Comparison of ENCODE assay signal across 8 cellular contexts in the genomic region with DNA sequence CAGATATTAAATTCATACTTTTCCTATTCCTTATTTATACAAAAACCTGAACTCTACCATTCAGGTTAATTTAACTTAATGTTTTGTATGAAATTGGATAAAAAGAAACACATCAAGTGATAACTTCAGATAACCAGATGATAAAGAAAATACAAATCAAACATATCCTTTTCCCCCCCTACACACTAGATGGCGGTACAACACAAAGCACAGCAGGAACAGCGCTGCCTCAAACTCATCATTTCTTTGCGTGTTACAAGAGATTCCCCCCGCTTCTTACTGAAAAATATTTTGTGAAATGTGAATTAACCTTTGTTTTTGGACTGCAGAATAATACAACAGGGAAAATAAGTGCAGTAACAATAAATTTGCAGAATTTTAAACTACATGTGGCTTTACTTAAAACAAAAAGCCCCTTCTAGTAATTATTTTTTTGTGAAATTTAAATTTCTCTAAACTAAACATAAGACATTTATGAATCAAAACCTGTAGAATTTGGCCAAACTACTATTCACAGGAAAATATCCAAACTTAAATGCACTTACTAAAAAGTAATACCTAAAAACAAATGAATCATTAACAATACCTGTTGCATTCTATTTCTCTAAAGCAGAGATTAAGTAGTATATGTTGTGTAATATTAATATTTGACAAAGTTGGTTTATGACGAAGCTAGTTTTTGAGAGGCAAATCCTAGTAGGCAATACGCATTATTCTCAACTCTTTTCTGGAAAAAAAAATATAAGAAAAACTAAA.
DNase-seq lines count a peak whose midpoint lies in the region; ATAC-seq, FAIRE-seq and TF ChIP-seq lines count a peak whose summit lies in the region.

No MANE protein-coding gene starts in this region.

- H3K9me2 ChIP-seq in PC-3 (replicated peaks; ENCODE audit: low read length) = no peaks in the 10 kb centered on the region

- no peak overlapping the region for H3K27ac Mint-ChIP-seq in Caco-2 (ENCODE audit: unreplicated experiment)

- H4K20me1 ChIP-seq in PC-3 (ENCODE audit: low read length) = no peaks in the 10 kb centered on the region

- H3K4me1 ChIP-seq in Caco-2 (peaks cover 33% of the 10 kb centered on the region), PC-3 (ENCODE audit: insufficient read depth, low read length) (peaks cover 27% of the 10 kb centered on the region), adrenal gland (replicated peaks in 1 of 2) (peaks cover 0 to 9% of the 10 kb centered on the region in 2 donors)

- ATAC-seq in PC-3 = no peak
- no peak for ATAC-seq in GM18873 (IDR thresholded peaks at IDR 0.05; ENCODE audit: low FRiP score, unreplicated experiment)

- no peaks in the 10 kb centered on the region for H3K9me3 Mint-ChIP-seq in Caco-2 (ENCODE audit: unreplicated experiment)

- H3K36me3 Mint-ChIP-seq in Caco-2 (ENCODE audit: insufficient read depth, unreplicated experiment) = peaks cover 7% of the 10 kb centered on the region

- H3K36me3 ChIP-seq in Caco-2 (ENCODE audit: control insufficient read depth, insufficient read depth, low read length) (no peaks in the 10 kb centered on the region), PC-3 (ENCODE audit: low read depth, low read length) (no peaks in the 10 kb centered on the region), adrenal gland (replicated peaks in 1 of 2) (no peaks in the 10 kb centered on the region)

- peak; percentile 80 for FAIRE-seq in GM19239 (lab: Jason Lieb, UNC)

- intact Hi-C loops in Caco-2 (cut with micrococcal nuclease; ENCODE audit: unreplicated experiment) (loop anchor here (1.0 to 5.0 kb wide), 10 partner anchors 75 to 633 kb away; a partner anchor contains a TSS), PC-3 (cut with micrococcal nuclease) (loop anchor here (1.0 to 5.0 kb wide), 8 partner anchors 26 to 634 kb away; a partner anchor contains a TSS), adrenal gland (cut with DNase I) (loop anchor here (5.0 kb wide), 1 partner anchor 215 kb away; no protein-coding TSS in a partner anchor)

- H3K4me3 ChIP-seq in Caco-2 (ENCODE audit: low read depth, low read length) = no peak overlapping the region
- H3K4me3 ChIP-seq in Jurkat, Clone E6-1 (ENCODE audit: low read length) = no peak overlapping the region
- H3K4me3 ChIP-seq in PC-3 (ENCODE audit: low read length) = no peak overlapping the region
- no peak overlapping the region for H3K4me3 ChIP-seq in adrenal gland
- H3K4me3 ChIP-seq in skeletal muscle cell (ENCODE audit: low read depth, low read length) = no peak overlapping the region

- no peaks in the 10 kb centered on the region for H3K27me3 Mint-ChIP-seq in Caco-2 (ENCODE audit: insufficient read depth, unreplicated experiment)

- H3F3A ChIP-seq in PC-3 (ENCODE audit: low read length, unreplicated experiment) = no peaks in the 10 kb centered on the region

- POLR2A ChIA-PET in Caco-2 (lab: Charles Lee) (interaction anchor here (0.5 kb wide), 1 partner anchor 64 kb away, joined by 5 read pairs; no protein-coding TSS in a partner anchor), PC-3 (lab: Charles Lee; ENCODE audit: unreplicated experiment) (interaction anchor here (0.6 kb wide), 1 partner anchor 200 kb away, joined by 5 read pairs; no protein-coding TSS in a partner anchor)

- no peak overlapping the region for H2AFZ ChIP-seq in PC-3 (ENCODE audit: low read length)

- H3K27ac ChIP-seq in PC-3 (ENCODE audit: low read length) (no peak overlapping the region), adrenal gland (no peak overlapping the region)

- H3K9me3 ChIP-seq in Caco-2 = no peaks in the 10 kb centered on the region
- H3K9me3 ChIP-seq in PC-3 (ENCODE audit: low read length) = no peaks in the 10 kb centered on the region
- peaks cover 0 to 6% (median 0%) of the 10 kb centered on the region in 3 donors for H3K9me3 ChIP-seq in adrenal gland (replicated peaks in 1 of 3)

- H3K4me3 Mint-ChIP-seq in Caco-2 (ENCODE audit: unreplicated experiment) = no peak overlapping the region

- peaks cover 22% of the 10 kb centered on the region for H3K4me1 Mint-ChIP-seq in Caco-2 (ENCODE audit: low read depth, unreplicated experiment)

- no peak overlapping the region for H3K9ac ChIP-seq in PC-3 (ENCODE audit: low read length)

- H3K27me3 ChIP-seq in Caco-2 (replicated peaks; ENCODE audit: control insufficient read depth, insufficient read depth, low read length) (no peaks in the 10 kb centered on the region), PC-3 (ENCODE audit: low read length) (no peaks in the 10 kb centered on the region), adrenal gland (no peaks in the 10 kb centered on the region)

- CTCF ChIA-PET in Caco-2 (lab: Charles Lee) = interaction anchor here (0.7 to 1.5 kb wide), 4 partner anchors 207 to 246 kb away, joined by 3 to 11 read pairs (median 4); no protein-coding TSS in a partner anchor
- CTCF ChIA-PET in PC-3 (lab: Charles Lee) = interaction anchor here (1.5 kb wide), 1 partner anchor 214 kb away, joined by 6 read pairs; no protein-coding TSS in a partner anchor

- DNase-seq in Caco-2 (peak; percentile 70 to 83), GM19239 (ENCODE audit: insufficient read length, low spot score) (peak; percentile 4), PC-3 (peak; percentile 77), adrenal gland (peak; percentile 41 to 69 (median 49)), hepatic stellate cell (ENCODE audit: low spot score) (peak; percentile 26), skeletal muscle cell (ENCODE audit: low read depth) (peak; percentile 38)
- peak; percentile 73 for DNase-seq in Jurkat, Clone E6-1 (ENCODE audit: low read depth, low spot score)

- peak; percentile 97 to 98 for TF ChIP-seq CTCF in Caco-2 (IDR thresholded peaks at IDR 0.05; ENCODE audit: insufficient read depth in 1 of 2, low read depth in 1 of 2, low read length in 1 of 2, severe bottlenecking in 1 of 2, unreplicated experiment in 1 of 2)
- TF ChIP-seq CTCF in PC-3 (conservative IDR thresholded peaks at IDR 0.05; ENCODE audit: low read depth, low read length) = peak; percentile 99
- peak; percentile 67 to 97 (median 88) for TF ChIP-seq CTCF in adrenal gland (IDR thresholded peaks at IDR 0.05)

- no peaks in the 10 kb centered on the region for H3K79me2 ChIP-seq in PC-3 (ENCODE audit: low read length)

- H3K4me2 ChIP-seq in PC-3 (ENCODE audit: low read length) = no peak overlapping the region

- TF ChIP-seq POLR2A in adrenal gland (IDR thresholded peaks at IDR 0.05) = no peak

- BruUV-seq in Caco-2 (replicated peaks; lab: Mats Ljungman, UMichigan) = no TSS peak
- no TSS peak for BruUV-seq in PC-3 (replicated peaks; lab: Mats Ljungman, UMichigan)

- WGBS in adrenal gland, 4 donors = 29 to 35% (median 31%) methylated on average over 6 of the region's 6 CpGs

Comparison
In these comparisons a context has a peak if more than half of its experiments do, and no peak if none do; other contexts are left out.
1. DNase-seq: peak in every context shown above with its lines; median percentile 77 in PC-3; 76 in Caco-2; 73 in Jurkat, Clone E6-1; 49 in adrenal gland; 38 in skeletal muscle cell; 26 in hepatic stellate cell; 4 in GM19239.